ENCODE assay signal across 11 cellular contexts in the genomic region with DNA sequence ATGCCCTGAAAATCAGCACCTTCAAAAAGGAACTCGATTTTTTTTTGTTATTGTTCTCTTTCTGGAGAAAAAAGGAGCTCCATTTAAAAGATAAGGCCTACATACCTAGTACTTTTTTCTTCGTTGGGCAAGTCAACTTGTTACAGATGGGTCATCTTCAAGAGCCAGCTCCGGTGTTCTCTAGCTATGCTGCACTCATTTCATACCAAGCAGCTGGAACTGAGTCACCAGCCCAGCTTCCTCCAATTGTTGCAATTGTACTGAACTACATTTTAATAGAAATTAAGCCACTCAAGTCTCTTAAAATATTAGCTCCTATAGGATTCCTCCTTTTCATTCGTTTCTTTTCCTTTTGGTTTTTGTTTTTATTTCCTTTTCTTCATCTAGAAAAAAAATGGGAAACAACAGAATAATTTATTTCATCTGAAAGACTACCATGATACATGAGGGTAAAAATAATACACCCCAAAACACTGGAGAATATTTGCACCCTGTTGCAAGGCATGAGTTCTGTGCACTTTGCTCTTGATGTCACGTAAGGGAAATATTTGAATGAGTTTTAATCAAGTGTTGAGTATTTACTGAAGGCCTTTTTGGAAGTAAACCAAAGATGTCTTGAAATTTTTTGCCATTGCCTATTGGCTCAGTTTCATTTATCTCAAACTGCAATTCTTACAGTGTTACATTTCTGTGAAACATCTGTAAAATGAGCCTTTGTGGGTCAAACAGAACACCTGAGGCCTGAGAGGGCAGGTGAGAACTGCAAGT.
DNase-seq lines count a peak whose midpoint lies in the region; ATAC-seq and TF ChIP-seq lines count a peak whose summit lies in the region.
"Had no signal": no experiment of that assay in that cellular context is flagged by ENCODE, and none has a peak within 500 bp of the region (broad histone marks: within the 10 kb centered on the region; RNA-seq: fewer than 3 reads in every experiment).

No MANE protein-coding gene starts in this region.

- intact Hi-C loops in adrenal gland (cut with DNase I) = no loop called here
- intact Hi-C loops in heart right ventricle (cut with DNase I) = no loop called here

- H3K9ac ChIP-seq in subcutaneous abdominal adipose tissue (ENCODE audit: low read length in 5 of 5) = no peak overlapping the region
- H3K9ac ChIP-seq in MM.1S (ENCODE audit: low read length) = no peak overlapping the region

- no peaks in the 10 kb centered on the region for H3K9me2 ChIP-seq in MM.1S (replicated peaks; ENCODE audit: insufficient read depth, low read length)

- H3K9me3 ChIP-seq in adrenal gland (replicated peaks in 1 of 3) = no peaks in the 10 kb centered on the region
- H3K9me3 ChIP-seq in heart right ventricle = no peaks in the 10 kb centered on the region
- H3K9me3 ChIP-seq in subcutaneous abdominal adipose tissue (ENCODE audit: control insufficient read depth in 5 of 5, low read length in 5 of 5) = no peaks in the 10 kb centered on the region
- H3K9me3 ChIP-seq in MM.1S (replicated peaks; ENCODE audit: insufficient read depth, low read length) = no peaks in the 10 kb centered on the region

- H3F3A ChIP-seq in MM.1S (ENCODE audit: insufficient read depth, low read length) = no peaks in the 10 kb centered on the region

- peaks cover 0 to 24% of the 10 kb centered on the region in 2 donors for H3K4me1 ChIP-seq in adrenal gland (replicated peaks in 1 of 2)
- peaks cover 9 to 94% (median 78%) of the 10 kb centered on the region in 9 donors for H3K4me1 ChIP-seq in heart right ventricle
- H3K4me1 ChIP-seq in subcutaneous abdominal adipose tissue (ENCODE audit: control insufficient read depth in 5 of 5, insufficient read depth in 5 of 5, low read length in 5 of 5) = peaks cover 3 to 49% (median 32%) of the 10 kb centered on the region in 5 donors
- H3K4me1 ChIP-seq in MM.1S (ENCODE audit: low read length) = no peaks in the 10 kb centered on the region

- H3K36me3 ChIP-seq in adrenal gland (replicated peaks in 1 of 2) (no peaks in the 10 kb centered on the region), heart right ventricle (peaks cover 0 to 9% (median 0%) of the 10 kb centered on the region in 9 donors), subcutaneous abdominal adipose tissue (ENCODE audit: control insufficient read depth in 5 of 5, insufficient read depth in 5 of 5, low read length in 5 of 5) (no peaks in the 10 kb centered on the region), MM.1S (replicated peaks; ENCODE audit: insufficient read depth, low read length) (no peaks in the 10 kb centered on the region)

- TF ChIP-seq CTCF in adrenal gland (IDR thresholded peaks at IDR 0.05) (no peak), heart right ventricle (IDR thresholded peaks at IDR 0.05) (no peak), MM.1S (IDR thresholded peaks at IDR 0.05; ENCODE audit: low read length) (no peak)

- H3K27ac ChIP-seq in adrenal gland = peak overlapping the region in 1 of 5 donors; percentile 3
- peak overlapping the region in 8 of 10 donors; percentile 2 to 66 (median 35) for H3K27ac ChIP-seq in heart right ventricle
- H3K27ac ChIP-seq in subcutaneous abdominal adipose tissue (ENCODE audit: low read depth, low read length) = peak overlapping the region; percentile 48
- H3K27ac ChIP-seq in MM.1S (ENCODE audit: low read length) = no peak overlapping the region

- no peak overlapping the region for H2AFZ ChIP-seq in MM.1S (ENCODE audit: low read length)

- ATAC-seq in heart right ventricle (peak in 5 of 8 donors; percentile 37 to 81 (median 58)), GM18498 (IDR thresholded peaks at IDR 0.05; ENCODE audit: unreplicated experiment) (no peak)

- WGBS in adrenal gland, 4 donors = 62 to 67% (median 64%) methylated on average over 5 of the region's 5 CpGs
- 42 to 43% methylated on average over 5 of the region's 5 CpGs for WGBS in heart right ventricle, 2 donors

- peaks cover 94% of the 10 kb centered on the region for H3K79me2 ChIP-seq in MM.1S (ENCODE audit: low read length)

- no peaks in the 10 kb centered on the region for H3K27me3 ChIP-seq in adrenal gland
- no peaks in the 10 kb centered on the region for H3K27me3 ChIP-seq in heart right ventricle
- H3K27me3 ChIP-seq in subcutaneous abdominal adipose tissue (ENCODE audit: control insufficient read depth in 5 of 5, insufficient read depth in 4 of 5, low read length in 5 of 5) = no peaks in the 10 kb centered on the region
- no peaks in the 10 kb centered on the region for H3K27me3 ChIP-seq in MM.1S (replicated peaks; ENCODE audit: insufficient read depth, low read length)

- no peak for TF ChIP-seq POLR2A in adrenal gland (IDR thresholded peaks at IDR 0.05)

- H4K20me1 ChIP-seq in MM.1S (ENCODE audit: insufficient read depth, low read length) = no peaks in the 10 kb centered on the region

- no peak overlapping the region for H3K4me2 ChIP-seq in MM.1S (ENCODE audit: low read depth, low read length)

- DNase-seq in HPDE6-E6E7 (ENCODE audit: extremely low spot score) = peak; percentile 64
- peak in 5 of 7 donors; percentile 30 to 68 (median 39) for DNase-seq in adrenal gland
- peak in 1 of 2 donors; percentile 40 for DNase-seq in heart right ventricle
- no peak for DNase-seq in MM.1S
- DNase-seq in GOT3 (lab: John Stamatoyannopoulos, UW) = no peak
- DNase-seq: cortex of kidney; NCI-H187 treated with DMSO at 0.1 percent for 48 hours; SHP77 treated with DMSO at 0.1 percent for 48 hours; stimulated activated CD4-positive, alpha-beta T cell treated with anti-CD3 and anti-CD28 coated beads, Interleukin-4, amount 100 ng/mL, for 1 hour had no signal

- H3K4me3 ChIP-seq in adrenal gland (no peak overlapping the region), heart right ventricle (no peak overlapping the region), subcutaneous abdominal adipose tissue (ENCODE audit: low read depth in 1 of 5, low read length in 5 of 5) (no peak overlapping the region), MM.1S (ENCODE audit: low read length) (no peak overlapping the region)

Comparison
In these comparisons a context has a peak if more than half of its experiments do, and no peak if none do; other contexts are left out.
1. DNase-seq: peak in HPDE6-E6E7 (single experiment) and adrenal gland (5 of 7); none in MM.1S (single experiment) and GOT3 (single experiment).